1 cellular context compared by ENCODE assay signal in the genomic region with DNA sequence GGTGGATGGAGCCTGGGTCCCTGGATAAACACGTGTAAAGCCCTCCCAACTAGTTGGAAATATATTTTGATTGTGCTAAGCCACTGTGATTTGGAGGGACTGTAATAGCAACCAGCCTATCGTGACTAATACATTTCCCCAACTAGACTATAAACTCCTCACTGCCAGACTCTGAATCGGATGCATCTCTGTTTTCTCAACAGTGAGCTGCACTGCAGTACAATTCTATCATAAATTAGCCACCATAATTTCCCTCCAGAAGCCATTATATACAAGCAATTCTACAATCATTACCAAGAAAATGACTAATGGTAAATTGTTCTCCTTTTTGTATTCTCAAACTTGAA.
TF ChIP-seq lines count a peak whose summit lies in the region.

No MANE protein-coding gene starts in this region.

TF ChIP-seq in H1, 55 proteins besides CTCF, POLR2A, EP300 and RAD21:
- TF ChIP-seq CBX5 (IDR thresholded peaks at IDR 0.05; ENCODE audit: low read depth, low read length) = no peak
- no peak for TF ChIP-seq POU5F1 (IDR thresholded peaks at IDR 0.05; ENCODE audit: low read depth, low read length)
